9 cellular contexts compared by ENCODE assay signal in genomic region chr17:58329035-58329807, GRCh38. TPM values are rescaled to one million over a fixed set of nuclear protein-coding genes. Genes with fewer than 3 reads are reported as not detected.
DNase-seq lines count a peak whose midpoint lies in the region; ATAC-seq, FAIRE-seq and TF ChIP-seq lines count a peak whose summit lies in the region.
"Had no signal": no experiment of that assay in that cellular context is flagged by ENCODE, and none has a peak within 500 bp of the region (broad histone marks: within the 10 kb centered on the region; RNA-seq: fewer than 3 reads in every experiment).

No MANE protein-coding gene starts in this region.

- DNase-seq in GM12891 (ENCODE audit: insufficient read length, low spot score) = no peak
- peak; percentile 98 for DNase-seq in NAMALWA (ENCODE audit: low spot score)
- DNase-seq in activated CD8-positive, alpha-beta memory T cell treated with anti-CD3 and anti-CD28 coated beads, Interleukin-2, amount 50 U/mL, for 48 hours = peak; percentile 98
- no peak for DNase-seq in foreskin keratinocyte
- DNase-seq in stimulated activated CD4-positive, alpha-beta T cell treated with anti-CD3 and anti-CD28 coated beads, Interleukin-12 subunit alpha, Interleukin-12 subunit beta, amount 100 ng/mL, for 48 hours (ENCODE audit: low read depth in 2 of 3, low spot score in 1 of 3) = peak; percentile 84 to 90 (median 90)
- no peak for DNase-seq in GF-D8 (lab: John Stamatoyannopoulos, UW)
- no peak for DNase-seq in GOT3 (lab: John Stamatoyannopoulos, UW)

- H3K4me1 ChIP-seq in HEK293 (ENCODE audit: control insufficient read depth, insufficient read depth, low read length) (no peaks in the 10 kb centered on the region), foreskin keratinocyte (no peaks in the 10 kb centered on the region)

- CTCF ChIA-PET in HEK293 (lab: Yijun Ruan, JAX) = no interaction called here

- H3K36me3 ChIP-seq in HEK293 (ENCODE audit: control insufficient read depth in 2 of 2, insufficient read depth in 1 of 2, low read length in 2 of 2) = no peaks in the 10 kb centered on the region

- H3K27ac ChIP-seq in HEK293 (ENCODE audit: extremely low read depth, low read depth, low read length) (no peak overlapping the region), foreskin keratinocyte (no peak overlapping the region)
- H3K27ac ChIP-seq: VCaP had no signal

- TF ChIP-seq CTCF in HEK293 (tag by site-specific recombination; IDR thresholded peaks at IDR 0.05) (0 out of 2 replicates have a peak, but pooled peaks have one; percentile 38), foreskin keratinocyte (conservative IDR thresholded peaks at IDR 0.05) (peak; percentile 41)

- TF ChIP-seq POLR2A in GM12891 (IDR thresholded peaks at IDR 0.05; ENCODE audit: low read depth, low read length) = peak; percentile 100

- no peak overlapping the region for H3K4me3 ChIP-seq in HEK293 (ENCODE audit: low read depth, low read length)

- ATAC-seq in foreskin keratinocyte = no peak

- POLR2A ChIA-PET in HEK293 (lab: Yijun Ruan, JAX) = no interaction called here

- H3K27me3 ChIP-seq in foreskin keratinocyte = peaks cover 26% of the 10 kb centered on the region

- H3K9me3 ChIP-seq in HEK293 (ENCODE audit: control insufficient read depth, insufficient read depth, low read depth, low read length) = no peaks in the 10 kb centered on the region

- FAIRE-seq in GM12891 (lab: Jason Lieb, UNC) = peak; percentile 98

TF ChIP-seq in GM12891, 5 proteins besides CTCF, POLR2A, EP300 and RAD21:
- TF ChIP-seq POU2F2 (IDR thresholded peaks at IDR 0.05; ENCODE audit: low read depth, low read length) (peak; percentile 99), TAF1 (IDR thresholded peaks at IDR 0.05; ENCODE audit: low read depth, low read length) (peak; percentile 62), SPI1 (IDR thresholded peaks at IDR 0.05; ENCODE audit: low read depth, low read length) (peak; percentile 94), POLR2AphosphoS5 (IDR thresholded peaks at IDR 0.05; ENCODE audit: low read depth, low read length) (peak; percentile 100), PAX5 (IDR thresholded peaks at IDR 0.05; ENCODE audit: insufficient read depth, low read length, severe bottlenecking) (no peak)

TF ChIP-seq in HEK293, 187 proteins besides CTCF, POLR2A, EP300 and RAD21:
- TF ChIP-seq ZNF26 (tag by site-specific recombination; IDR thresholded peaks at IDR 0.05) = no peak
- no peak for TF ChIP-seq ZNF354C (tag by site-specific recombination; IDR thresholded peaks at IDR 0.05; ENCODE audit: borderline replicate concordance, low read depth)
- TF ChIP-seq ZNF133 (tag by site-specific recombination; IDR thresholded peaks at IDR 0.05) = no peak
- no peak for TF ChIP-seq ZNF747 (tag by site-specific recombination; IDR thresholded peaks at IDR 0.05)
- 0 out of 2 replicates have a peak, but pooled peaks have one; percentile 21 for TF ChIP-seq ZFHX2 (tag by site-specific recombination; conservative IDR thresholded peaks at IDR 0.05)

RNA-seq across cellular contexts. Expression of gene TSPOAP1, which starts 0.6 kb away (rescaled TPM):
- polyA plus RNA-seq in GM12891 (2012; ENCODE audit: low read depth, missing spikeins) = 11.0 TPM
- total RNA-seq in foreskin keratinocyte = 0.37 and 0.74 TPM in 2 replicates
- 0.32 and 0.39 TPM in 2 replicates for polyA plus RNA-seq in foreskin keratinocyte

RNA-seq across cellular contexts. Expression of gene SUPT4H1, which starts 22.8 kb away (rescaled TPM):
- polyA plus RNA-seq in GM12891 (2012; ENCODE audit: low read depth, missing spikeins) = 122 TPM
- 70.1 and 73.0 TPM in 2 replicates for total RNA-seq in foreskin keratinocyte
- polyA plus RNA-seq in foreskin keratinocyte = 118 and 127 TPM in 2 replicates

RNA-seq across cellular contexts. Expression of gene MPO, which starts 48.5 kb away (rescaled TPM):
- 0.15 TPM for polyA plus RNA-seq in GM12891 (2012; ENCODE audit: low read depth, missing spikeins)
- total RNA-seq in foreskin keratinocyte = not detected in 2 replicates
- not detected in 2 replicates for polyA plus RNA-seq in foreskin keratinocyte

Comparison
In these comparisons a context has a peak if more than half of its experiments do, and no peak if none do; other contexts are left out.
1. DNase-seq: peak in NAMALWA (single experiment), activated CD8-positive, alpha-beta memory T cell treated with anti-CD3 and anti-CD28 coated beads, Interleukin-2, amount 50 U/mL, for 48 hours (single experiment) and stimulated activated CD4-positive, alpha-beta T cell treated with anti-CD3 and anti-CD28 coated beads, Interleukin-12 subunit alpha, Interleukin-12 subunit beta, amount 100 ng/mL, for 48 hours (3 of 3); none in GM12891 (single experiment), foreskin keratinocyte (0 of 2), GF-D8 (single experiment) and GOT3 (single experiment).